8 cellular contexts compared by ENCODE assay signal in genomic region chr2:216412022-216412999, GRCh38. TPM values are rescaled to one million over a fixed set of nuclear protein-coding genes. Genes with fewer than 3 reads are reported as not detected.
DNase-seq lines count a peak whose midpoint lies in the region; ATAC-seq and TF ChIP-seq lines count a peak whose summit lies in the region.

TSS of gene SMARCAL1 (plus strand) at chr2:216412484. CDS start at chr2:216414705, 2,221 bp downstream.

- H3K9me3 Mint-ChIP-seq in WTC11 = no peaks in the 10 kb centered on the region

- H3K27me3 Mint-ChIP-seq in WTC11 (ENCODE audit: low read depth) = no peaks in the 10 kb centered on the region; the same call in 1 of the 2 replicates

- peak within 1 kb of the TSS; percentile 93 for H3K4me3 ChIP-seq in AG04450 (ENCODE audit: low read depth, low read length)
- peak within 1 kb of the TSS; percentile 77 for H3K4me3 ChIP-seq in smooth muscle cell

- no peaks in the 10 kb centered on the region for H4K20me1 ChIP-seq in smooth muscle cell (ENCODE audit: low read depth)

- H3K4me3 Mint-ChIP-seq in WTC11 = peak within 1 kb of the TSS; percentile 95

- peak within 1 kb of the TSS; percentile 91 for H2AFZ ChIP-seq in smooth muscle cell (ENCODE audit: low read depth)

- H3K27ac ChIP-seq in AG04450 (ENCODE audit: low read depth, low read length) (peak within 1 kb of the TSS; percentile 80), caudate nucleus (ENCODE audit: low read depth, low read length) (peak within 1 kb of the TSS; percentile 99), smooth muscle cell (ENCODE audit: low read depth) (peak within 1 kb of the TSS; percentile 63)

- H3K27me3 ChIP-seq in AG04450 (ENCODE audit: control insufficient read depth, insufficient read depth, low read length) (peaks cover 2% of the 10 kb centered on the region), smooth muscle cell (ENCODE audit: low read depth) (no peaks in the 10 kb centered on the region)

- POLR2A ChIA-PET in AG04450 (lab: Yijun Ruan, JAX) (interaction anchor here (0.8 to 1.1 kb wide), 2 partner anchors 40 to 86 kb away, joined by 6 to 10 read pairs; partner anchors contain the start of genes MARCHF4 and RPL37A), WTC11 (lab: Charles Lee) (interaction anchor here (0.5 to 0.8 kb wide), 4 partner anchors 52 to 94 kb away, joined by 3 to 6 read pairs (median 4); no protein-coding TSS in a partner anchor)

- peak within 1 kb of the TSS; percentile 83 for H3K9ac ChIP-seq in smooth muscle cell (ENCODE audit: low read depth)

- H3K79me2 ChIP-seq in smooth muscle cell (ENCODE audit: low read depth) = peaks cover 7% of the 10 kb centered on the region

- TF ChIP-seq CTCF in AG04450 (IDR thresholded peaks at IDR 0.05; ENCODE audit: low read depth, low read length) = no peak
- TF ChIP-seq CTCF in WTC11 (IDR thresholded peaks at IDR 0.05) = no peak
- no peak for TF ChIP-seq CTCF in smooth muscle cell (IDR thresholded peaks at IDR 0.05; ENCODE audit: borderline replicate concordance, insufficient read depth, poor library complexity, severe bottlenecking)

- peak within 1 kb of the TSS; percentile 76 for H3K27ac Mint-ChIP-seq in WTC11

- no peaks in the 10 kb centered on the region for H3K9me3 ChIP-seq in AG04450 (ENCODE audit: control insufficient read depth, insufficient read depth, low read length)
- H3K9me3 ChIP-seq in smooth muscle cell (replicated peaks; ENCODE audit: low read depth) = no peaks in the 10 kb centered on the region

- peaks cover 7% of the 10 kb centered on the region for H3K36me3 ChIP-seq in smooth muscle cell (ENCODE audit: low read depth)

- H3K4me2 ChIP-seq in smooth muscle cell = peak within 1 kb of the TSS; percentile 86

- H3K36me3 Mint-ChIP-seq in WTC11 = no peaks in the 10 kb centered on the region; the same call in 1 of the 2 replicates

- CTCF ChIA-PET in AG04450 (lab: Charles Lee) = interaction anchor here (0.7 to 0.9 kb wide), 2 partner anchors 8 to 107 kb away, joined by 3 to 4 read pairs; no protein-coding TSS in a partner anchor
- CTCF ChIA-PET in WTC11 (lab: Charles Lee) = interaction anchor here (0.6 to 1.2 kb wide), 9 partner anchors 13 to 351 kb away, joined by 3 to 7 read pairs (median 4); partner anchors contain the start of gene RPL37A

- H3F3A ChIP-seq in smooth muscle cell (ENCODE audit: low read depth) = no peaks in the 10 kb centered on the region

- peaks cover 13% of the 10 kb centered on the region for H3K4me1 ChIP-seq in smooth muscle cell (ENCODE audit: low read depth)

- DNase-seq in AG04450 (ENCODE audit: low read depth, low spot score) (peak; percentile 93), NCI-H226 (peak; percentile 81), WTC11 (ENCODE audit: low spot score) (peak; percentile 99), caudate nucleus (lab: John Stamatoyannopoulos, UW) (peak; percentile 92 to 100 (median 98)), iPS-NIHi7 (ENCODE audit: extremely low spot score) (peak; percentile 97), smooth muscle cell (lab: John Stamatoyannopoulos, UW; ENCODE audit: unreplicated experiment) (peak; percentile 91)

- peak; percentile 93 for ATAC-seq in GM18909 (IDR thresholded peaks at IDR 0.05; ENCODE audit: poor library complexity, unreplicated experiment)
- ATAC-seq in HG03175 (IDR thresholded peaks at IDR 0.05; ENCODE audit: unreplicated experiment) = peak; percentile 87
- ATAC-seq in WTC11 = peak; percentile 92

- peaks cover 19% of the 10 kb centered on the region for H3K4me1 Mint-ChIP-seq in WTC11

- WGBS in smooth muscle cell (ENCODE audit: low lambda C conversion rate) = 7% methylated on average over 50 of the region's 56 CpGs

TF ChIP-seq in WTC11, 78 proteins besides CTCF, POLR2A, EP300 and RAD21 (continues in another document):
- TF ChIP-seq ZNF416 (CRISPR knock-in tag; IDR thresholded peaks at IDR 0.05) = no peak
- no peak for TF ChIP-seq AR (CRISPR knock-in tag; IDR thresholded peaks at IDR 0.05)
- no peak for TF ChIP-seq TEAD4 (CRISPR knock-in tag; IDR thresholded peaks at IDR 0.05)
- TF ChIP-seq NR3C1 (CRISPR knock-in tag; conservative IDR thresholded peaks at IDR 0.05; ENCODE audit: low read depth) = no peak
- no peak for TF ChIP-seq ZNF138 (CRISPR knock-in tag; conservative IDR thresholded peaks at IDR 0.05)
- TF ChIP-seq ZNF532 (CRISPR knock-in tag; IDR thresholded peaks at IDR 0.05; ENCODE audit: borderline replicate concordance) = no peak
- TF ChIP-seq NR1H2 (CRISPR knock-in tag; IDR thresholded peaks at IDR 0.05) = no peak
- TF ChIP-seq USF2 (CRISPR knock-in tag; IDR thresholded peaks at IDR 0.05) = peak; percentile 36; the same call in 1 of the 2 replicates
- TF ChIP-seq CDX4 (CRISPR knock-in tag; IDR thresholded peaks at IDR 0.05; ENCODE audit: borderline replicate concordance) = no peak
- peak; percentile 70; the same call in 1 of the 2 replicates for TF ChIP-seq ERG (CRISPR knock-in tag; IDR thresholded peaks at IDR 0.05)

RNA-seq across cellular contexts. Expression of gene SMARCAL1, which starts in this region (rescaled TPM):
- polyA plus RNA-seq in AG04450 (2011; rRNA removed) = 27.1 and 28.6 TPM in 2 replicates
- polyA minus RNA-seq in AG04450 (2011; rRNA and poly(A)+ RNA removed) = 46.3 and 51.4 TPM in 2 replicates
- 20.9 to 24.3 TPM (median 22.4 TPM) in 3 replicates for total RNA-seq in WTC11 (2021)
- total RNA-seq in smooth muscle cell = 19.0 and 33.5 TPM in 2 replicates
- polyA plus RNA-seq in smooth muscle cell = 20.6 and 23.1 TPM in 2 replicates

Comparison
In these comparisons a context has a peak if more than half of its experiments do, and no peak if none do; other contexts are left out.
1. Peak in every context shown above with its lines: DNase-seq, ATAC-seq, H3K4me3 ChIP-seq and H3K27ac ChIP-seq.